ENCODE assay signal across 16 cellular contexts in genomic region chr11:73195191-73196007, GRCh38. TPM values are rescaled to one million over a fixed set of nuclear protein-coding genes. Genes with fewer than 3 reads are reported as not detected.
DNase-seq lines count a peak whose midpoint lies in the region; ATAC-seq, FAIRE-seq and TF ChIP-seq lines count a peak whose summit lies in the region.
"Had no signal": no experiment of that assay in that cellular context is flagged by ENCODE, and none has a peak within 500 bp of the region (broad histone marks: within the 10 kb centered on the region; RNA-seq: fewer than 3 reads in every experiment).

No MANE protein-coding gene starts in this region.

- peak; percentile 38 for DNase-seq in activated CD8-positive, alpha-beta memory T cell treated with anti-CD3 and anti-CD28 coated beads, Interleukin-2, amount 50 U/mL, for 48 hours
- no peak for DNase-seq in activated CD8-positive, alpha-beta memory T cell treated with anti-CD3 and anti-CD28 coated beads for 24 hours
- DNase-seq in astrocyte (ENCODE audit: low read depth), result no peak
- peak in 1 of 2 donors; percentile 76 for DNase-seq in left colon
- DNase-seq in aorta, result peak; percentile 8 to 33
- no peak for DNase-seq in DMS 273 treated with DMSO at 0.1 percent for 48 hours (lab: John Stamatoyannopoulos, UW)
- DNase-seq in AML-193 (lab: John Stamatoyannopoulos, UW), result no peak
- no peak for DNase-seq in stimulated activated CD8-positive, alpha-beta memory T cell treated with anti-CD3 and anti-CD28 coated beads, Interleukin-4, amount 100 ng/mL, for 48 hours
- DNase-seq: hypothalamus, mesendoderm, NCI-H1417 treated with DMSO at 0.1 percent for 48 hours, posterior cingulate gyrus had no signal

- ATAC-seq in left colon, result peak; percentile 69
- no peak for ATAC-seq in aorta (ENCODE audit: low FRiP score)

- no peaks in the 10 kb centered on the region for H3K79me2 ChIP-seq in astrocyte (ENCODE audit: insufficient read depth, low read length)

- H3K36me3 ChIP-seq in astrocyte (ENCODE audit: insufficient read depth, low read length), result no peaks in the 10 kb centered on the region
- no peaks in the 10 kb centered on the region for H3K36me3 ChIP-seq in aorta (ENCODE audit: control insufficient read depth in 1 of 2, insufficient read depth in 2 of 2, low read length in 1 of 2)
- H3K36me3 ChIP-seq: ascending aorta had no signal

- H3K4me1 Mint-ChIP-seq in astrocyte (ENCODE audit: low read depth, unreplicated experiment), result peaks cover 16% of the 10 kb centered on the region

- FAIRE-seq in astrocyte (lab: Jason Lieb, UNC), result no peak

- peak overlapping the region; percentile 6 for H3K4me3 Mint-ChIP-seq in astrocyte (ENCODE audit: unreplicated experiment)

- intact Hi-C loops in left colon (cut with DNase I, micrococcal nuclease) (no loop called here), aorta (cut with DNase I) (no loop called here)

- H3K27ac ChIP-seq in astrocyte (ENCODE audit: low read depth, low read length), result no peak overlapping the region
- no peak overlapping the region for H3K27ac ChIP-seq in aorta (ENCODE audit: low read depth in 1 of 2, low read length in 2 of 2)
- H3K27ac ChIP-seq: ascending aorta, HL-60 had no signal

- no peak for TF ChIP-seq CTCF in astrocyte (IDR thresholded peaks at IDR 0.05; ENCODE audit: insufficient read depth, low read depth, low read length)

- no peaks in the 10 kb centered on the region for H4K20me1 ChIP-seq in astrocyte (ENCODE audit: insufficient read depth, low read length)

- H3K27me3 Mint-ChIP-seq in astrocyte (ENCODE audit: low read depth, unreplicated experiment), result peaks cover 24% of the 10 kb centered on the region

- no peaks in the 10 kb centered on the region for H3K36me3 Mint-ChIP-seq in astrocyte (ENCODE audit: low read depth, unreplicated experiment)

- H2AFZ ChIP-seq in astrocyte (ENCODE audit: low read depth, low read length), result no peak overlapping the region

- H3K27ac Mint-ChIP-seq in astrocyte (ENCODE audit: unreplicated experiment), result no peak overlapping the region

- no peaks in the 10 kb centered on the region for H3K27me3 ChIP-seq in astrocyte (ENCODE audit: insufficient read depth, low read length)
- H3K27me3 ChIP-seq in aorta (ENCODE audit: control insufficient read depth in 1 of 2, insufficient read depth in 2 of 2, low read length in 1 of 2), result no peaks in the 10 kb centered on the region
- H3K27me3 ChIP-seq: ascending aorta had no signal

- 91 to 92% methylated on average over 3 of the region's 3 CpGs for WGBS in aorta, 2 donors

- H3K9me3 Mint-ChIP-seq in astrocyte (ENCODE audit: unreplicated experiment), result no peaks in the 10 kb centered on the region

- no peak overlapping the region for H3K4me2 ChIP-seq in astrocyte (ENCODE audit: low read length)

- H3K9ac ChIP-seq in astrocyte (ENCODE audit: low read length), result no peak overlapping the region

- H3K9me3 ChIP-seq in astrocyte (ENCODE audit: insufficient read depth, low read depth, low read length) (no peaks in the 10 kb centered on the region), aorta (ENCODE audit: control insufficient read depth, low read length) (no peaks in the 10 kb centered on the region)
- H3K9me3 ChIP-seq: ascending aorta had no signal

- H3K4me1 ChIP-seq in astrocyte (ENCODE audit: insufficient read depth, low read length), result no peaks in the 10 kb centered on the region
- H3K4me1 ChIP-seq in aorta (ENCODE audit: control insufficient read depth in 1 of 2, insufficient read depth in 2 of 2, low read length in 2 of 2), result no peaks in the 10 kb centered on the region
- H3K4me1 ChIP-seq: ascending aorta had no signal

- H3K4me3 ChIP-seq in astrocyte (ENCODE audit: insufficient read depth, low read depth, low read length) (no peak overlapping the region), aorta (ENCODE audit: low read length in 2 of 2) (no peak overlapping the region)
- H3K4me3 ChIP-seq: ascending aorta had no signal

RNA-seq across cellular contexts. Expression of gene P2RY2, which starts 22.7 kb away (rescaled TPM):
- total RNA-seq in astrocyte (0.12 and 0.30 TPM in 2 replicates), left colon (10 to 100 TPM; 14.5 to 20.4 TPM), aorta (1 to 10 TPM; 2.9 to 3.9 TPM)
- polyA plus RNA-seq in aorta, result under 1 TPM; 0.50 to 0.54 TPM
- total RNA-seq: A673; activated CD8-positive, alpha-beta memory T cell treated with anti-CD3 and anti-CD28 coated beads for 36 hours had no signal

RNA-seq across cellular contexts. Expression of gene FCHSD2, which starts 53.3 kb away (rescaled TPM):
- total RNA-seq in astrocyte (17.8 and 18.9 TPM in 2 replicates), left colon (10 to 100 TPM; 20.0 to 22.1 TPM), aorta (100 to 1,000 TPM in 1 of 2 donors, 10 to 100 TPM in 1; 84.4 to 107 TPM)
- 10 to 100 TPM; 34.4 to 39.9 TPM for polyA plus RNA-seq in aorta

Comparison
In these comparisons a context has a peak if more than half of its experiments do, and no peak if none do; other contexts are left out.
1. DNase-seq: peak in activated CD8-positive, alpha-beta memory T cell treated with anti-CD3 and anti-CD28 coated beads, Interleukin-2, amount 50 U/mL, for 48 hours (single experiment) and aorta (2 of 2); none in activated CD8-positive, alpha-beta memory T cell treated with anti-CD3 and anti-CD28 coated beads for 24 hours (single experiment), astrocyte (single experiment), DMS 273 treated with DMSO at 0.1 percent for 48 hours (single experiment), AML-193 (0 of 2) and stimulated activated CD8-positive, alpha-beta memory T cell treated with anti-CD3 and anti-CD28 coated beads, Interleukin-4, amount 100 ng/mL, for 48 hours (single experiment).